8 cellular contexts compared by ENCODE assay signal in the genomic region with DNA sequence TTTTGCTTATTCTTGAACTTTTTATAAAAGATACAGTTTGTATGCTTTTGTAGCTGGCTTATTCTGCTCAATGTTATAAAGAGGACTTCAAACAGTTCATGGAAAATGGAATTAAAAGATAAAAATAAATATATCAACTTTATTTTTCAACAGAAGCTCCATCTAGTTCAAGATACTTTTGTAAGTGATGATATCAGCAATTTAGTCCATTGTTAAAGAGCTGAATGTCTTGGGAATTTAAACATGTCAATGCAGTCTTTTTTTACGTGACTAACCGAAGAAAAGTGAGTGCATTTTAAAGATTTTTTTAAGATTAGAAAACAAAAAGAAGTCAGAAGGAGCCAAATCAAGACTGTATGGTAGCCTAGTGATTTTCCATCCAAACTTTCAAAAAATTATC.
"Had no signal": no experiment of that assay in that cellular context is flagged by ENCODE, and none has a peak within 500 bp of the region (broad histone marks: within the 10 kb centered on the region; RNA-seq: fewer than 3 reads in every experiment).

No MANE protein-coding gene starts in this region.

- H3K4me3 ChIP-seq: GM12878 had no signal

- FAIRE-seq: G401.6, GM12878, GM12891, GM12892, GM18507, GM19239 had no signal

- DNase-seq: GDM1, GF-D8 had no signal

- ATAC-seq: GM12878 had no signal
